9 cellular contexts compared by ENCODE assay signal in the genomic region with DNA sequence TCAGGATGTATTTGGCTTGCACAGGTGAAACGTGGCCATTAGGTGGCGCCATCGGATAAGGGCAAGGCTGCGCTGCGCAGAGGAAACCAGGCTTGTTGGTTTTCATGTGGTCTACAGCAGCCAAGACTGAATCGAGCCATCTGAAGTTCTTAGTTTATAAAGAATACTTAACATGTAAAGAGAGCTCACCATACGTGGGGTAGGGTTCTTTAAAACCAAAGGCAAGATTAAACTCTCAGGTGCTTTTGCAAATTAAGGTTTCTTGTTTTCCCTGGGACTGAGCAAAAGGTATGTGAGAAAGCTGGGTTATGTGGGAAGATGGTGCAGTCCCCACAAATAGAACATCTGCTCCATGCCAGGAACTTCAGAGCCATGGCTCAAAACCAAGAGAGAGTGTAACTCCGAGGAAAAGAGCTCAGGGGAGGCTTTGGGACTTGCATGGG. TPM values are rescaled to one million over a fixed set of nuclear protein-coding genes. Genes with fewer than 3 reads are reported as not detected.
DNase-seq lines count a peak whose midpoint lies in the region; ATAC-seq and TF ChIP-seq lines count a peak whose summit lies in the region.
"Had no signal": no experiment of that assay in that cellular context is flagged by ENCODE, and none has a peak within 500 bp of the region (broad histone marks: within the 10 kb centered on the region; RNA-seq: fewer than 3 reads in every experiment).

No MANE protein-coding gene starts in this region.

- 0% methylated on average over 8 of the region's 8 CpGs for WGBS in right lobe of liver (ENCODE audit: insufficient coverage, low coverage, low lambda C conversion rate, missing lambda C conversion rate)

- peak; percentile 93 to 98 (median 95) for TF ChIP-seq CTCF in right lobe of liver (IDR thresholded peaks at IDR 0.05)

- intact Hi-C loops in right lobe of liver (cut with DNase I) = no loop called here

- CTCF ChIA-PET in activated CD4-positive, alpha-beta T cell treated with anti-CD3 and anti-CD28 coated beads, Interleukin-2, amount 10 ng/mL, durations not matched to agents 7 days and 5 days (lab: Charles Lee) = interaction anchor here (0.6 to 3.3 kb wide), 48 partner anchors 9 to 1786 kb away, joined by 3 to 20 read pairs (median 4); a partner anchor contains a TSS

- H3K9me3 ChIP-seq in right lobe of liver = no peaks in the 10 kb centered on the region

- no peaks in the 10 kb centered on the region for H3K27me3 ChIP-seq in right lobe of liver

- H3K27ac ChIP-seq in right lobe of liver = no peak overlapping the region

- peaks cover 0 to 55% (median 11%) of the 10 kb centered on the region in 4 donors for H3K36me3 ChIP-seq in right lobe of liver

- H3K4me1 ChIP-seq in right lobe of liver = no peaks in the 10 kb centered on the region

- H3K4me3 Mint-ChIP-seq in activated CD4-positive, alpha-beta T cell treated with anti-CD3 and anti-CD28 coated beads, Interleukin-2, amount 10 ng/mL, durations not matched to agents 7 days and 5 days = no peak overlapping the region
- H3K4me3 Mint-ChIP-seq: activated naive CD8-positive, alpha-beta T cell had no signal

- no peaks in the 10 kb centered on the region for H3K9me3 Mint-ChIP-seq in activated CD4-positive, alpha-beta T cell treated with anti-CD3 and anti-CD28 coated beads, Interleukin-2, amount 10 ng/mL, durations not matched to agents 7 days and 5 days

- H3K27ac Mint-ChIP-seq in activated CD4-positive, alpha-beta T cell treated with anti-CD3 and anti-CD28 coated beads, Interleukin-2, amount 10 ng/mL, durations not matched to agents 7 days and 5 days = no peak overlapping the region
- H3K27ac Mint-ChIP-seq: activated naive CD8-positive, alpha-beta T cell had no signal

- no peak overlapping the region for H3K4me3 ChIP-seq in right lobe of liver

- ATAC-seq in HG03175 (IDR thresholded peaks at IDR 0.05; ENCODE audit: unreplicated experiment) = peak; percentile 60
- peak; percentile 86 to 97 (median 92) for ATAC-seq in right lobe of liver
- ATAC-seq in GM18858 (IDR thresholded peaks at IDR 0.05; ENCODE audit: unreplicated experiment) = no peak

- POLR2A ChIA-PET in activated CD4-positive, alpha-beta T cell treated with anti-CD3 and anti-CD28 coated beads, Interleukin-2, amount 10 ng/mL, durations not matched to agents 7 days and 5 days (lab: Charles Lee) = interaction anchor here (0.6 to 1.0 kb wide), 2 partner anchors 62 to 179 kb away, joined by 3 to 5 read pairs; a partner anchor contains a TSS

- H3K36me3 Mint-ChIP-seq in activated CD4-positive, alpha-beta T cell treated with anti-CD3 and anti-CD28 coated beads, Interleukin-2, amount 10 ng/mL, durations not matched to agents 7 days and 5 days (ENCODE audit: low read depth) = no peaks in the 10 kb centered on the region
- H3K36me3 Mint-ChIP-seq: activated naive CD8-positive, alpha-beta T cell had no signal

- DNase-seq in DMS153 treated with DMSO at 0.1 percent for 48 hours (lab: John Stamatoyannopoulos, UW; ENCODE audit: unreplicated experiment) = peak; percentile 99
- peak; percentile 54 to 83 for DNase-seq in NCI-H526 (lab: John Stamatoyannopoulos, UW)
- DNase-seq in activated CD4-positive, alpha-beta T cell treated with anti-CD3 and anti-CD28 coated beads, Interleukin-2, amount 10 ng/mL, durations not matched to agents 7 days and 5 days = peak; percentile 92
- DNase-seq in dedifferentiated amniotic fluid mesenchymal stem cell (ENCODE audit: extremely low spot score) = peak; percentile 85
- DNase-seq in right lobe of liver = peak; percentile 85 to 87 (median 85)
- peak; percentile 75 to 84 (median 78) for DNase-seq in stimulated activated CD4-positive, alpha-beta T cell treated with anti-CD3 and anti-CD28 coated beads, TNF-alpha, amount 100 ng/mL, for 1 hour (ENCODE audit: low read depth in 3 of 3, low spot score in 1 of 3)

- H3K4me1 Mint-ChIP-seq in activated CD4-positive, alpha-beta T cell treated with anti-CD3 and anti-CD28 coated beads, Interleukin-2, amount 10 ng/mL, durations not matched to agents 7 days and 5 days = peaks cover 8% of the 10 kb centered on the region

- H3K27me3 Mint-ChIP-seq in activated CD4-positive, alpha-beta T cell treated with anti-CD3 and anti-CD28 coated beads, Interleukin-2, amount 10 ng/mL, durations not matched to agents 7 days and 5 days = peaks cover 5% of the 10 kb centered on the region
- H3K27me3 Mint-ChIP-seq: activated naive CD8-positive, alpha-beta T cell had no signal

- TF ChIP-seq POLR2A in right lobe of liver (IDR thresholded peaks at IDR 0.05) = no peak

RNA-seq across cellular contexts. Expression of a gene that starts 9.3 kb away (rescaled TPM):
- total RNA-seq in activated CD4-positive, alpha-beta T cell treated with anti-CD3 and anti-CD28 coated beads, Interleukin-2, amount 10 ng/mL, durations not matched to agents 7 days and 5 days = not detected
- total RNA-seq in right lobe of liver = 100 to 1,000 TPM; 144 to 222 (median 185) TPM

RNA-seq across cellular contexts. Expression of a gene that starts 22.1 kb away (rescaled TPM):
- total RNA-seq in activated CD4-positive, alpha-beta T cell treated with anti-CD3 and anti-CD28 coated beads, Interleukin-2, amount 10 ng/mL, durations not matched to agents 7 days and 5 days = 10 to 100 TPM; 88.1 to 93.8 TPM
- total RNA-seq in right lobe of liver = 10 to 100 TPM; 24.3 to 72.8 (median 31.6) TPM

RNA-seq across cellular contexts. Expression of a gene that starts 25.3 kb away (rescaled TPM):
- 100 to 1,000 TPM; 186 to 187 TPM for total RNA-seq in activated CD4-positive, alpha-beta T cell treated with anti-CD3 and anti-CD28 coated beads, Interleukin-2, amount 10 ng/mL, durations not matched to agents 7 days and 5 days
- 10 to 100 TPM; 57.2 to 84.4 (median 73.8) TPM for total RNA-seq in right lobe of liver

Comparison
In these comparisons a context has a peak if more than half of its experiments do, and no peak if none do; other contexts are left out.
1. RNA of a gene that starts 9.3 kb away (total RNA-seq): 144 to 222 TPM in right lobe of liver; not detected in activated CD4-positive, alpha-beta T cell treated with anti-CD3 and anti-CD28 coated beads, Interleukin-2, amount 10 ng/mL, durations not matched to agents 7 days and 5 days; every median in the first group is over 100 times any median in the second.
2. Peak in every context shown above with its lines, with median percentiles within 50 percentile points of each other: DNase-seq.